In the genomic region with DNA sequence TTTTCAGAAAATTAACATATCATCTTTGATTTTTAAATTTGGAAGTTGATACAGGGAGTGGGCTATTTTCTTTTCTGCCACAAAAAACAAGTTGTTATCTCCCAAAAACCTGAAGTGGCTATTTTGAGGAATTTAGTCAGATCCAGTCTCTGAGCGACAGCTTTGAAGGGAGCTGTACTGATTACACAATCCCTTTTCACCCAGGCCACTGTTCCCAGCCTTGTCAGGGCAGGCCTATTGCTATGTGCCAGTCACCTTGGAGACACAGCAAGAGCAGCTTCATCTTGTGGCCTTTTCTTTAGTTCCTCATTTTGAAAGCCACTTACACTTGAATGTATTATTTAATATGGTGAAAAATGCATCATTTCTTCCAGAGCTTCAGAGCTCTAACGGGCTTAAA, we compare ENCODE assay signal across 19 cellular contexts.
DNase-seq lines count a peak whose midpoint lies in the region; ATAC-seq, FAIRE-seq and TF ChIP-seq lines count a peak whose summit lies in the region.
"Had no signal": no experiment of that assay in that cellular context is flagged by ENCODE, and none has a peak within 500 bp of the region (broad histone marks: within the 10 kb centered on the region; RNA-seq: fewer than 3 reads in every experiment).

No MANE protein-coding gene starts in this region.

- H3K4me2 ChIP-seq in Karpas-422 (ENCODE audit: low read depth, low read length, poor library complexity, severe bottlenecking) (no peak overlapping the region), neural progenitor cell (no peak overlapping the region)
- H3K4me2 ChIP-seq: KMS-11 had no signal

- no peak overlapping the region for H3K4me3 Mint-ChIP-seq in neural progenitor cell
- H3K4me3 Mint-ChIP-seq: activated naive CD8-positive, alpha-beta T cell treated with anti-CD3 and anti-CD28 coated beads for 36 hours had no signal

- H3K9ac ChIP-seq in Karpas-422 (ENCODE audit: low read length) (no peak overlapping the region), neural progenitor cell (no peak overlapping the region)
- H3K9ac ChIP-seq: KMS-11 had no signal

- peaks cover 28% of the 10 kb centered on the region for H3K4me1 Mint-ChIP-seq in neural progenitor cell
- H3K4me1 Mint-ChIP-seq: activated naive CD8-positive, alpha-beta T cell treated with anti-CD3 and anti-CD28 coated beads for 36 hours had no signal

- peak overlapping the region; percentile 94 for H3K27ac Mint-ChIP-seq in neural progenitor cell
- H3K27ac Mint-ChIP-seq: activated naive CD8-positive, alpha-beta T cell treated with anti-CD3 and anti-CD28 coated beads for 36 hours had no signal

- DNase-seq in Karpas-422 (peak; percentile 47), NCI-H2171 treated with DMSO at 0.1 percent for 48 hours (lab: John Stamatoyannopoulos, UW) (peak; percentile 82), bronchial epithelial cell (ENCODE audit: low read depth) (peak; percentile 73), neural progenitor cell (ENCODE audit: low spot score) (peak; percentile 29), erythroblast (lab: John Stamatoyannopoulos, UW) (no peak), hippocampal formation (lab: John Stamatoyannopoulos, UW) (no peak)
- DNase-seq: activated CD4-positive, CD25-positive, alpha-beta regulatory T cell; activated naive CD8-positive, alpha-beta T cell treated with anti-CD3 and anti-CD28 coated beads for 36 hours; NCI-H1436 treated with DMSO at 0.1 percent for 48 hours; NCI-H345; small intestine; stimulated activated CD8-positive, alpha-beta memory T cell treated with anti-CD3 and anti-CD28 coated beads, Interleukin-4, amount 100 ng/mL, for 48 hours; T-helper 1 cell had no signal

- no peak for ATAC-seq in GM21447 (IDR thresholded peaks at IDR 0.05; ENCODE audit: unreplicated experiment)

- H3K9me3 ChIP-seq in Karpas-422 (ENCODE audit: low read length) (no peaks in the 10 kb centered on the region), neural progenitor cell (ENCODE audit: low read depth) (no peaks in the 10 kb centered on the region)
- H3K9me3 ChIP-seq: HAP-1, suprapubic skin had no signal

- no peaks in the 10 kb centered on the region for H3K9me3 Mint-ChIP-seq in neural progenitor cell
- H3K9me3 Mint-ChIP-seq: activated naive CD8-positive, alpha-beta T cell treated with anti-CD3 and anti-CD28 coated beads for 36 hours had no signal

- no peak overlapping the region for H2AFZ ChIP-seq in Karpas-422 (ENCODE audit: low read length)
- H2AFZ ChIP-seq in neural progenitor cell (replicated peaks): no peak overlapping the region

- H3K36me3 ChIP-seq in Karpas-422 (ENCODE audit: insufficient read depth, low read length): no peaks in the 10 kb centered on the region
- no peaks in the 10 kb centered on the region for H3K36me3 ChIP-seq in bronchial epithelial cell (ENCODE audit: control insufficient read depth, insufficient read depth, low read length)
- no peaks in the 10 kb centered on the region for H3K36me3 ChIP-seq in neural progenitor cell
- H3K36me3 ChIP-seq: HAP-1, suprapubic skin had no signal

- H3F3A ChIP-seq in neural progenitor cell (ENCODE audit: low read depth): no peaks in the 10 kb centered on the region

- no peak for TF ChIP-seq POLR2A in erythroblast (IDR thresholded peaks at IDR 0.05; ENCODE audit: low read length)

- no peaks in the 10 kb centered on the region for H3K36me3 Mint-ChIP-seq in neural progenitor cell
- H3K36me3 Mint-ChIP-seq: activated naive CD8-positive, alpha-beta T cell treated with anti-CD3 and anti-CD28 coated beads for 36 hours had no signal

- H3K4me3 ChIP-seq in Karpas-422 (ENCODE audit: low read length) (no peak overlapping the region), bronchial epithelial cell (ENCODE audit: low read depth, low read length) (no peak overlapping the region), neural progenitor cell (no peak overlapping the region)
- H3K4me3 ChIP-seq: HAP-1, suprapubic skin had no signal

- H4K20me1 ChIP-seq in Karpas-422 (ENCODE audit: insufficient read depth, low read depth, low read length) (no peaks in the 10 kb centered on the region), neural progenitor cell (ENCODE audit: low read depth) (no peaks in the 10 kb centered on the region)

- no peaks in the 10 kb centered on the region for H3K27me3 ChIP-seq in Karpas-422 (ENCODE audit: low read length)
- H3K27me3 ChIP-seq in bronchial epithelial cell (ENCODE audit: control insufficient read depth, insufficient read depth, low read length): no peaks in the 10 kb centered on the region
- no peaks in the 10 kb centered on the region for H3K27me3 ChIP-seq in neural progenitor cell
- H3K27me3 ChIP-seq: suprapubic skin had no signal

- H3K4me1 ChIP-seq in Karpas-422 (ENCODE audit: low read length): no peaks in the 10 kb centered on the region
- peaks cover 11% of the 10 kb centered on the region for H3K4me1 ChIP-seq in neural progenitor cell
- H3K4me1 ChIP-seq: HAP-1, suprapubic skin had no signal

- H3K27ac ChIP-seq in Karpas-422 (ENCODE audit: low read length): no peak overlapping the region
- H3K27ac ChIP-seq in neural progenitor cell: no peak overlapping the region
- H3K27ac ChIP-seq: HL-60, KMS-11, RWPE1, suprapubic skin had no signal

- no peak for FAIRE-seq in bronchial epithelial cell (lab: Jason Lieb, UNC)
- FAIRE-seq: small intestine had no signal

- H3K79me2 ChIP-seq in Karpas-422 (ENCODE audit: low read length) (no peaks in the 10 kb centered on the region), neural progenitor cell (ENCODE audit: low read depth) (no peaks in the 10 kb centered on the region)

- peaks cover 2% of the 10 kb centered on the region for H3K27me3 Mint-ChIP-seq in neural progenitor cell (ENCODE audit: insufficient read depth, low read depth)
- H3K27me3 Mint-ChIP-seq: activated naive CD8-positive, alpha-beta T cell treated with anti-CD3 and anti-CD28 coated beads for 36 hours had no signal

- TF ChIP-seq CTCF in bronchial epithelial cell (IDR thresholded peaks at IDR 0.05; ENCODE audit: insufficient read depth, low read length, severe bottlenecking) (no peak), neural progenitor cell (IDR thresholded peaks at IDR 0.05) (no peak)

- no peaks in the 10 kb centered on the region for H3K9me2 ChIP-seq in Karpas-422 (replicated peaks; ENCODE audit: insufficient read depth, low read length)

Comparison
In these comparisons a context has a peak if more than half of its experiments do, and no peak if none do; other contexts are left out.
1. DNase-seq: peak in Karpas-422 (single experiment), NCI-H2171 treated with DMSO at 0.1 percent for 48 hours (single experiment), bronchial epithelial cell (single experiment) and neural progenitor cell (single experiment); none in erythroblast (0 of 2) and hippocampal formation (0 of 2).